Comparison of ENCODE assay signal across 1 cellular context in genomic region chr2:9201185-9201891, GRCh38.
TF ChIP-seq lines count a peak whose summit lies in the region.

No MANE protein-coding gene starts in this region.

TF ChIP-seq in K562, 482 proteins besides CTCF, POLR2A, EP300 and RAD21 (continued from another document and continues in another):
- TF ChIP-seq CEBPZ (IDR thresholded peaks at IDR 0.05; ENCODE audit: borderline replicate concordance, low read depth, low read length) (no peak), TCF3 (CRISPR knock-in tag; IDR thresholded peaks at IDR 0.05) (peak; percentile 76), ZFP91 (CRISPR knock-in tag; IDR thresholded peaks at IDR 0.05) (no peak), ZNF232 (CRISPR knock-in tag; IDR thresholded peaks at IDR 0.05) (no peak), ARID2 (IDR thresholded peaks at IDR 0.05) (no peak), CREM (IDR thresholded peaks at IDR 0.05; ENCODE audit: low read depth) (peak; percentile 76), ATF6 (CRISPR knock-in tag; IDR thresholded peaks at IDR 0.05) (no peak), ZNF143 (CRISPR knock-in tag; IDR thresholded peaks at IDR 0.05) (no peak), C11orf30 (IDR thresholded peaks at IDR 0.05; ENCODE audit: low read depth) (0 out of 2 replicates have a peak, but pooled peaks have one; percentile 17), ZNF384 (IDR thresholded peaks at IDR 0.05; ENCODE audit: low read depth, low read length) (no peak), ZNF408 (CRISPR knock-in tag; IDR thresholded peaks at IDR 0.05; ENCODE audit: low read depth) (no peak), MAFK (IDR thresholded peaks at IDR 0.05; ENCODE audit: low read length) (no peak), CBFA2T2 (conservative IDR thresholded peaks at IDR 0.05) (peak; percentile 47; the same call in 1 of the 2 replicates), TEAD4 (IDR thresholded peaks at IDR 0.05; ENCODE audit: low read length) (peak; percentile 83), TEAD4 (CRISPR knock-in tag; IDR thresholded peaks at IDR 0.05; ENCODE audit: borderline replicate concordance) (no peak), SMC3 (conservative IDR thresholded peaks at IDR 0.05; ENCODE audit: insufficient read depth, low read depth, low read length) (no peak), TARDBP (IDR thresholded peaks at IDR 0.05) (no peak), ZNF133 (CRISPR knock-in tag; IDR thresholded peaks at IDR 0.05) (no peak), GATAD2A (IDR thresholded peaks at IDR 0.05) (0 out of 2 replicates have a peak, but pooled peaks have one; percentile 19), ZNF23 (CRISPR knock-in tag; IDR thresholded peaks at IDR 0.05) (no peak), SREBF1 (IDR thresholded peaks at IDR 0.05; ENCODE audit: borderline replicate concordance, low read depth, low read length) (no peak), ZFP1 (CRISPR knock-in tag; IDR thresholded peaks at IDR 0.05) (no peak), SRF (CRISPR knock-in tag; IDR thresholded peaks at IDR 0.05) (no peak), MXI1 (IDR thresholded peaks at IDR 0.05; ENCODE audit: low read depth, low read length) (no peak), HDAC2 (IDR thresholded peaks at IDR 0.05) (peak; percentile 39; the same call in 1 of the 2 replicates), HEY1 (CRISPR knock-in tag; IDR thresholded peaks at IDR 0.05; ENCODE audit: borderline replicate concordance) (0 out of 2 replicates have a peak, but pooled peaks have one; percentile 34), JUND (IDR thresholded peaks at IDR 0.05; ENCODE audit: borderline replicate concordance, low read depth, low read length) (no peak; the same call in 1 of the 2 replicates), JUND (tag; IDR thresholded peaks at IDR 0.05; ENCODE audit: borderline replicate concordance, low read depth, low read length) (peak; percentile 46; the same call in 2 of the 3 replicates), SNRNP70 (optimal IDR thresholded peaks at IDR 0.05; ENCODE audit: low read depth, low read length) (no peak), HMG20A (CRISPR knock-in tag; conservative IDR thresholded peaks at IDR 0.05) (no peak), ARNT (IDR thresholded peaks at IDR 0.05) (0 out of 4 replicates have a peak, but pooled peaks of 1 of the 2 experiments have one; percentile 54), TBL1XR1 (IDR thresholded peaks at IDR 0.05; ENCODE audit: low read length in 2 of 2) (0 out of 4 replicates have a peak, but pooled peaks of 1 of the 2 experiments have one; percentile 11), CCAR2 (IDR thresholded peaks at IDR 0.05; ENCODE audit: low read depth, low read length) (no peak), SAFB (IDR thresholded peaks at IDR 0.05; ENCODE audit: borderline replicate concordance, low read depth, low read length) (no peak), CREB1 (IDR thresholded peaks at IDR 0.05) (no peak), CREB1 (CRISPR knock-in tag; IDR thresholded peaks at IDR 0.05) (no peak), ZNF586 (CRISPR knock-in tag; conservative IDR thresholded peaks at IDR 0.05) (no peak), THAP7 (CRISPR knock-in tag; IDR thresholded peaks at IDR 0.05) (no peak), GTF2E2 (tag; IDR thresholded peaks at IDR 0.05) (no peak), ZC3H11A (IDR thresholded peaks at IDR 0.05; ENCODE audit: low read depth, low read length) (no peak)
- TF ChIP-seq, protein P1, sequence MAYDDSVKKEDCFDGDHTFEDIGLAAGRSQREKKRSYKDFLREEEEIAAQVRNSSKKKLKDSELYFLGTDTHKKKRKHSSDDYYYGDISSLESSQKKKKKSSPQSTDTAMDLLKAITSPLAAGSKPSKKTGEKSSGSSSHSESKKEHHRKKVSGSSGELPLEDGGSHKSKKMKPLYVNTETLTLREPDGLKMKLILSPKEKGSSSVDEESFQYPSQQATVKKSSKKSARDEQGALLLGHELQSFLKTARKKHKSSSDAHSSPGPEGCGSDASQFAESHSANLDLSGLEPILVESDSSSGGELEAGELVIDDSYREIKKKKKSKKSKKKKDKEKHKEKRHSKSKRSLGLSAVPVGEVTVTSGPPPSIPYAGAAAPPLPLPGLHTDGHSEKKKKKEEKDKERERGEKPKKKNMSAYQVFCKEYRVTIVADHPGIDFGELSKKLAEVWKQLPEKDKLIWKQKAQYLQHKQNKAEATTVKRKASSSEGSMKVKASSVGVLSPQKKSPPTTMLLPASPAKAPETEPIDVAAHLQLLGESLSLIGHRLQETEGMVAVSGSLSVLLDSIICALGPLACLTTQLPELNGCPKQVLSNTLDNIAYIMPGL (CRISPR knock-in tag; IDR thresholded peaks at IDR 0.05) = no peak
- TF ChIP-seq, protein P2, sequence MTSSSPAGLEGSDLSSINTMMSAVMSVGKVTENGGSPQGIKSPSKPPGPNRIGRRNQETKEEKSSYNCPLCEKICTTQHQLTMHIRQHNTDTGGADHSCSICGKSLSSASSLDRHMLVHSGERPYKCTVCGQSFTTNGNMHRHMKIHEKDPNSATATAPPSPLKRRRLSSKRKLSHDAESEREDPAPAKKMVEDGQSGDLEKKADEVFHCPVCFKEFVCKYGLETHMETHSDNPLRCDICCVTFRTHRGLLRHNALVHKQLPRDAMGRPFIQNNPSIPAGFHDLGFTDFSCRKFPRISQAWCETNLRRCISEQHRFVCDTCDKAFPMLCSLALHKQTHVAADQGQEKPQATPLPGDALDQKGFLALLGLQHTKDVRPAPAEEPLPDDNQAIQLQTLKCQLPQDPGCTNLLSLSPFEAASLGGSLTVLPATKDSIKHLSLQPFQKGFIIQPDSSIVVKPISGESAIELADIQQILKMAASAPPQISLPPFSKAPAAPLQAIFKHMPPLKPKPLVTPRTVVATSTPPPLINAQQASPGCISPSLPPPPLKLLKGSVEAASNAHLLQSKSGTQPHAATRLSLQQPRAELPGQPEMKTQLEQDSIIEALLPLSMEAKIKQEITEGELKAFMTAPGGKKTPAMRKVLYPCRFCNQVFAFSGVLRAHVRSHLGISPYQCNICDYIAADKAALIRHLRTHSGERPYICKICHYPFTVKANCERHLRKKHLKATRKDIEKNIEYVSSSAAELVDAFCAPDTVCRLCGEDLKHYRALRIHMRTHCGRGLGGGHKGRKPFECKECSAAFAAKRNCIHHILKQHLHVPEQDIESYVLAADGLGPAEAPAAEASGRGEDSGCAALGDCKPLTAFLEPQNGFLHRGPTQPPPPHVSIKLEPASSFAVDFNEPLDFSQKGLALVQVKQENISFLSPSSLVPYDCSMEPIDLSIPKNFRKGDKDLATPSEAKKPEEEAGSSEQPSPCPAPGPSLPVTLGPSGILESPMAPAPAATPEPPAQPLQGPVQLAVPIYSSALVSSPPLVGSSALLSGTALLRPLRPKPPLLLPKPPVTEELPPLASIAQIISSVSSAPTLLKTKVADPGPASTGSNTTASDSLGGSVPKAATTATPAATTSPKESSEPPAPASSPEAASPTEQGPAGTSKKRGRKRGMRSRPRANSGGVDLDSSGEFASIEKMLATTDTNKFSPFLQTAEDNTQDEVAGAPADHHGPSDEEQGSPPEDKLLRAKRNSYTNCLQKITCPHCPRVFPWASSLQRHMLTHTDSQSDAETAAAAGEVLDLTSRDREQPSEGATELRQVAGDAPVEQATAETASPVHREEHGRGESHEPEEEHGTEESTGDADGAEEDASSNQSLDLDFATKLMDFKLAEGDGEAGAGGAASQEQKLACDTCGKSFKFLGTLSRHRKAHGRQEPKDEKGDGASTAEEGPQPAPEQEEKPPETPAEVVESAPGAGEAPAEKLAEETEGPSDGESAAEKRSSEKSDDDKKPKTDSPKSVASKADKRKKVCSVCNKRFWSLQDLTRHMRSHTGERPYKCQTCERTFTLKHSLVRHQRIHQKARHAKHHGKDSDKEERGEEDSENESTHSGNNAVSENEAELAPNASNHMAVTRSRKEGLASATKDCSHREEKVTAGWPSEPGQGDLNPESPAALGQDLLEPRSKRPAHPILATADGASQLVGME (CRISPR knock-in tag; IDR thresholded peaks at IDR 0.05) = no peak
- TF ChIP-seq, protein P3, sequence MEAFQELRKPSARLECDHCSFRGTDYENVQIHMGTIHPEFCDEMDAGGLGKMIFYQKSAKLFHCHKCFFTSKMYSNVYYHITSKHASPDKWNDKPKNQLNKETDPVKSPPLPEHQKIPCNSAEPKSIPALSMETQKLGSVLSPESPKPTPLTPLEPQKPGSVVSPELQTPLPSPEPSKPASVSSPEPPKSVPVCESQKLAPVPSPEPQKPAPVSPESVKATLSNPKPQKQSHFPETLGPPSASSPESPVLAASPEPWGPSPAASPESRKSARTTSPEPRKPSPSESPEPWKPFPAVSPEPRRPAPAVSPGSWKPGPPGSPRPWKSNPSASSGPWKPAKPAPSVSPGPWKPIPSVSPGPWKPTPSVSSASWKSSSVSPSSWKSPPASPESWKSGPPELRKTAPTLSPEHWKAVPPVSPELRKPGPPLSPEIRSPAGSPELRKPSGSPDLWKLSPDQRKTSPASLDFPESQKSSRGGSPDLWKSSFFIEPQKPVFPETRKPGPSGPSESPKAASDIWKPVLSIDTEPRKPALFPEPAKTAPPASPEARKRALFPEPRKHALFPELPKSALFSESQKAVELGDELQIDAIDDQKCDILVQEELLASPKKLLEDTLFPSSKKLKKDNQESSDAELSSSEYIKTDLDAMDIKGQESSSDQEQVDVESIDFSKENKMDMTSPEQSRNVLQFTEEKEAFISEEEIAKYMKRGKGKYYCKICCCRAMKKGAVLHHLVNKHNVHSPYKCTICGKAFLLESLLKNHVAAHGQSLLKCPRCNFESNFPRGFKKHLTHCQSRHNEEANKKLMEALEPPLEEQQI (IDR thresholded peaks at IDR 0.05) = 0 out of 2 replicates have a peak, but pooled peaks have one; percentile 37
- TF ChIP-seq, protein P4, sequence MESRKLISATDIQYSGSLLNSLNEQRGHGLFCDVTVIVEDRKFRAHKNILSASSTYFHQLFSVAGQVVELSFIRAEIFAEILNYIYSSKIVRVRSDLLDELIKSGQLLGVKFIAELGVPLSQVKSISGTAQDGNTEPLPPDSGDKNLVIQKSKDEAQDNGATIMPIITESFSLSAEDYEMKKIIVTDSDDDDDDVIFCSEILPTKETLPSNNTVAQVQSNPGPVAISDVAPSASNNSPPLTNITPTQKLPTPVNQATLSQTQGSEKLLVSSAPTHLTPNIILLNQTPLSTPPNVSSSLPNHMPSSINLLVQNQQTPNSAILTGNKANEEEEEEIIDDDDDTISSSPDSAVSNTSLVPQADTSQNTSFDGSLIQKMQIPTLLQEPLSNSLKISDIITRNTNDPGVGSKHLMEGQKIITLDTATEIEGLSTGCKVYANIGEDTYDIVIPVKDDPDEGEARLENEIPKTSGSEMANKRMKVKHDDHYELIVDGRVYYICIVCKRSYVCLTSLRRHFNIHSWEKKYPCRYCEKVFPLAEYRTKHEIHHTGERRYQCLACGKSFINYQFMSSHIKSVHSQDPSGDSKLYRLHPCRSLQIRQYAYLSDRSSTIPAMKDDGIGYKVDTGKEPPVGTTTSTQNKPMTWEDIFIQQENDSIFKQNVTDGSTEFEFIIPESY (CRISPR knock-in tag; IDR thresholded peaks at IDR 0.05) = no peak
- TF ChIP-seq, protein P5, sequence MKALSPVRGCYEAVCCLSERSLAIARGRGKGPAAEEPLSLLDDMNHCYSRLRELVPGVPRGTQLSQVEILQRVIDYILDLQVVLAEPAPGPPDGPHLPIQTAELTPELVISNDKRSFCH (CRISPR knock-in tag; IDR thresholded peaks at IDR 0.05) = no peak
- TF ChIP-seq, protein P5 (tag; IDR thresholded peaks at IDR 0.05) = no peak
